12 cellular contexts compared by ENCODE assay signal in genomic region chr12:65926119-65927004, GRCh38.
A peak's percentile ranks its signal among the peaks of the same experiment; 100 is the strongest.
DNase-seq lines count a peak whose midpoint lies in the region; ATAC-seq and TF ChIP-seq lines count a peak whose summit lies in the region.
"Had no signal": no experiment of that assay in that cellular context is flagged by ENCODE, and none has a peak within 500 bp of the region (broad histone marks: within the 10 kb centered on the region; RNA-seq: fewer than 3 reads in every experiment).

No MANE protein-coding gene starts in this region.

- H3K9me3 Mint-ChIP-seq in Caco-2 (ENCODE audit: unreplicated experiment) = no peaks in the 10 kb centered on the region
- peaks cover 0 to 2% (median 0%) of the 10 kb centered on the region in 5 experiments for H3K9me3 Mint-ChIP-seq in brain
- no peaks in the 10 kb centered on the region for H3K9me3 Mint-ChIP-seq in naive thymus-derived CD4-positive, alpha-beta T cell
- no peaks in the 10 kb centered on the region for H3K9me3 Mint-ChIP-seq in T-helper 2 cell treated with Interferon-gamma antibody and Interleukin-4, amounts not matched to agents 5 μg/mL and 100 μg/mL, for 36 hours
- H3K9me3 Mint-ChIP-seq: activated naive CD8-positive, alpha-beta T cell treated with anti-CD3 and anti-CD28 coated beads, Interleukin-2, amount 10 ng/mL, durations not matched to agents 7 days and 5 days had no signal

- POLR2A ChIA-PET in Caco-2 (lab: Charles Lee) = interaction anchor here (0.6 kb wide), 1 partner anchor 219 kb away, joined by 3 read pairs; no protein-coding TSS in a partner anchor
- POLR2A ChIA-PET in naive thymus-derived CD4-positive, alpha-beta T cell (lab: Charles Lee) = no interaction called here

- CTCF ChIA-PET in Caco-2 (lab: Charles Lee) = interaction anchor here (0.5 kb wide), 1 partner anchor 161 kb away, joined by 10 read pairs; no protein-coding TSS in a partner anchor
- CTCF ChIA-PET in naive thymus-derived CD4-positive, alpha-beta T cell (lab: Charles Lee) = no interaction called here

- H3K27me3 ChIP-seq in Caco-2 (replicated peaks; ENCODE audit: control insufficient read depth, insufficient read depth, low read length) = no peaks in the 10 kb centered on the region
- no peaks in the 10 kb centered on the region for H3K27me3 ChIP-seq in naive thymus-derived CD4-positive, alpha-beta T cell (ENCODE audit: control insufficient read depth in 2 of 2, insufficient read depth in 2 of 2, low read length in 2 of 2)
- H3K27me3 ChIP-seq: esophagus muscularis mucosa had no signal

- H3K4me3 Mint-ChIP-seq in Caco-2 (ENCODE audit: unreplicated experiment) (peak overlapping the region; percentile 64), brain (peak overlapping the region; percentile 12 to 64 (median 23))
- H3K4me3 Mint-ChIP-seq in naive thymus-derived CD4-positive, alpha-beta T cell = peak overlapping the region in 1 of 10 donors; percentile 46
- no peak overlapping the region for H3K4me3 Mint-ChIP-seq in T-helper 2 cell treated with Interferon-gamma antibody and Interleukin-4, amounts not matched to agents 5 μg/mL and 100 μg/mL, for 36 hours
- H3K4me3 Mint-ChIP-seq: activated naive CD8-positive, alpha-beta T cell treated with anti-CD3 and anti-CD28 coated beads, Interleukin-2, amount 10 ng/mL, durations not matched to agents 7 days and 5 days had no signal

- peak in 1 of 2 experiments; percentile 27 for DNase-seq in Caco-2
- no peak for DNase-seq in naive thymus-derived CD4-positive, alpha-beta T cell
- no peak for DNase-seq in T-helper 2 cell treated with Interferon-gamma antibody and Interleukin-4, amounts not matched to agents 5 μg/mL and 100 μg/mL, for 36 hours (ENCODE audit: low spot score)
- DNase-seq in ACHN = no peak
- DNase-seq in NCI-H1417 (lab: John Stamatoyannopoulos, UW) = no peak
- DNase-seq: activated naive CD8-positive, alpha-beta T cell treated with anti-CD3 and anti-CD28 coated beads, Interleukin-2, amount 10 ng/mL, durations not matched to agents 7 days and 5 days had no signal

- H3K27ac Mint-ChIP-seq in Caco-2 (ENCODE audit: unreplicated experiment) (peak overlapping the region; percentile 49), brain (peak overlapping the region in 4 of 5 experiments; percentile 39 to 87 (median 46))
- no peak overlapping the region for H3K27ac Mint-ChIP-seq in naive thymus-derived CD4-positive, alpha-beta T cell
- no peak overlapping the region for H3K27ac Mint-ChIP-seq in T-helper 2 cell treated with Interferon-gamma antibody and Interleukin-4, amounts not matched to agents 5 μg/mL and 100 μg/mL, for 36 hours
- H3K27ac Mint-ChIP-seq: activated naive CD8-positive, alpha-beta T cell treated with anti-CD3 and anti-CD28 coated beads, Interleukin-2, amount 10 ng/mL, durations not matched to agents 7 days and 5 days had no signal

- in situ Hi-C loops in ACHN (cut with HindIII; ENCODE audit: low pct_ligation_motif_present, low pct_unique_long_range_greater_than_20kb, low sequenced_read_pairs) = no loop called here

- ATAC-seq in HG03175 (IDR thresholded peaks at IDR 0.05; ENCODE audit: unreplicated experiment) (peak; percentile 50), GM21423 (IDR thresholded peaks at IDR 0.05; ENCODE audit: unreplicated experiment) (no peak)
- ATAC-seq in naive thymus-derived CD4-positive, alpha-beta T cell = peak; percentile 56

- H3K9me3 ChIP-seq in Caco-2 = no peaks in the 10 kb centered on the region
- no peaks in the 10 kb centered on the region for H3K9me3 ChIP-seq in naive thymus-derived CD4-positive, alpha-beta T cell (ENCODE audit: control insufficient read depth in 2 of 3, low read length in 3 of 3)
- H3K9me3 ChIP-seq: esophagus muscularis mucosa had no signal

- no peaks in the 10 kb centered on the region for H3K36me3 ChIP-seq in Caco-2 (ENCODE audit: control insufficient read depth, insufficient read depth, low read length)
- H3K36me3 ChIP-seq in naive thymus-derived CD4-positive, alpha-beta T cell (ENCODE audit: control insufficient read depth in 2 of 3, insufficient read depth in 3 of 3, low read length in 3 of 3) = no peaks in the 10 kb centered on the region
- H3K36me3 ChIP-seq: esophagus muscularis mucosa had no signal

- peaks cover 8% of the 10 kb centered on the region for H3K36me3 Mint-ChIP-seq in Caco-2 (ENCODE audit: insufficient read depth, unreplicated experiment)
- peaks cover 15% of the 10 kb centered on the region for H3K36me3 Mint-ChIP-seq in brain
- H3K36me3 Mint-ChIP-seq in naive thymus-derived CD4-positive, alpha-beta T cell = no peaks in the 10 kb centered on the region
- H3K36me3 Mint-ChIP-seq in T-helper 2 cell treated with Interferon-gamma antibody and Interleukin-4, amounts not matched to agents 5 μg/mL and 100 μg/mL, for 36 hours (ENCODE audit: low read depth) = no peaks in the 10 kb centered on the region
- H3K36me3 Mint-ChIP-seq: activated naive CD8-positive, alpha-beta T cell treated with anti-CD3 and anti-CD28 coated beads, Interleukin-2, amount 10 ng/mL, durations not matched to agents 7 days and 5 days had no signal

- TF ChIP-seq CTCF in Caco-2 (IDR thresholded peaks at IDR 0.05; ENCODE audit: insufficient read depth in 1 of 2, low read depth in 1 of 2, low read length in 1 of 2, severe bottlenecking in 1 of 2, unreplicated experiment in 1 of 2) = no peak
- TF ChIP-seq CTCF in brain (conservative IDR thresholded peaks at IDR 0.05) = no peak

- H3K4me1 Mint-ChIP-seq in Caco-2 (ENCODE audit: low read depth, unreplicated experiment) = peaks cover 38% of the 10 kb centered on the region
- peaks cover 42% of the 10 kb centered on the region for H3K4me1 Mint-ChIP-seq in brain
- peaks cover 0 to 13% (median 4%) of the 10 kb centered on the region in 7 donors for H3K4me1 Mint-ChIP-seq in naive thymus-derived CD4-positive, alpha-beta T cell
- no peaks in the 10 kb centered on the region for H3K4me1 Mint-ChIP-seq in T-helper 2 cell treated with Interferon-gamma antibody and Interleukin-4, amounts not matched to agents 5 μg/mL and 100 μg/mL, for 36 hours (ENCODE audit: low read depth)

- intact Hi-C loops in Caco-2 (cut with micrococcal nuclease; ENCODE audit: unreplicated experiment) = loop anchor here (2.0 kb wide), 1 partner anchor 30 kb away; no protein-coding TSS in a partner anchor
- intact Hi-C loops in naive thymus-derived CD4-positive, alpha-beta T cell (cut with micrococcal nuclease) = no loop called here

- no TSS peak for BruUV-seq in Caco-2 (replicated peaks; lab: Mats Ljungman, UMichigan)

- H3K27ac ChIP-seq in naive thymus-derived CD4-positive, alpha-beta T cell (ENCODE audit: low read depth, low read length) = no peak overlapping the region
- H3K27ac ChIP-seq: esophagus muscularis mucosa, KMS-11 had no signal

- no peak overlapping the region for H3K4me3 ChIP-seq in Caco-2 (ENCODE audit: low read depth, low read length)
- H3K4me3 ChIP-seq in naive thymus-derived CD4-positive, alpha-beta T cell (ENCODE audit: low read length) = no peak overlapping the region
- H3K4me3 ChIP-seq: esophagus muscularis mucosa, lung had no signal

- H3K4me1 ChIP-seq in Caco-2 = peaks cover 50% of the 10 kb centered on the region
- no peaks in the 10 kb centered on the region for H3K4me1 ChIP-seq in naive thymus-derived CD4-positive, alpha-beta T cell (ENCODE audit: control insufficient read depth in 2 of 2, insufficient read depth in 2 of 2, low read length in 2 of 2)
- H3K4me1 ChIP-seq: esophagus muscularis mucosa had no signal

- H3K27me3 Mint-ChIP-seq in Caco-2 (ENCODE audit: insufficient read depth, unreplicated experiment) (no peaks in the 10 kb centered on the region), brain (peaks cover 3% of the 10 kb centered on the region)
- peaks cover 7 to 45% (median 29%) of the 10 kb centered on the region in 5 donors for H3K27me3 Mint-ChIP-seq in naive thymus-derived CD4-positive, alpha-beta T cell
- peaks cover 17% of the 10 kb centered on the region for H3K27me3 Mint-ChIP-seq in T-helper 2 cell treated with Interferon-gamma antibody and Interleukin-4, amounts not matched to agents 5 μg/mL and 100 μg/mL, for 36 hours (ENCODE audit: low read depth)

Comparison
In these comparisons a context has a peak if more than half of its experiments do, and no peak if none do; other contexts are left out.
1. H3K27ac Mint-ChIP-seq: peak in Caco-2 (single experiment) and brain (4 of 5); none in naive thymus-derived CD4-positive, alpha-beta T cell (0 of 9) and T-helper 2 cell treated with Interferon-gamma antibody and Interleukin-4, amounts not matched to agents 5 μg/mL and 100 μg/mL, for 36 hours (single experiment).